ENCODE assay signal across 1 cellular context in the genomic region with DNA sequence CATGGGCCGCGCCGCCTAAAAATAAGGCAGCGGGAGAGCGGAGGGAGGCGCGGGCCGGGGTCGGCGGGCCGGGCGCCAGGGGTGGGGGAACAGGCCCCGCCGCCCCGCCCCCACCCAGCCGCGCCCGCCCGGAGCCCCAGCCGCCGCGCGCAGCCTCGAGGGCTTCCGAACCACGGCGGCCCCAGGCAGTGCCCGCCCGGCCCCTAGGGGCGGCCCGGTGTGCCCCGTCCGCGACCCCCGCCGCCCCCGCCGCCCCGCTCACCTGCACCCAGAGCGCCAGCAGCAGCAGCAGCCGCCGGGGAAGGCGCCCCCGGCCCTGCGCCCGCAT.
TF ChIP-seq lines count a peak whose summit lies in the region.

No MANE protein-coding gene starts in this region.

TF ChIP-seq in endothelial cell of umbilical vein, 7 proteins besides CTCF, POLR2A, EP300 and RAD21 (continued from another document):
- TF ChIP-seq FOS (IDR thresholded peaks at IDR 0.05; ENCODE audit: borderline replicate concordance, insufficient read depth, low read length): no peak
- TF ChIP-seq, protein P1, sequence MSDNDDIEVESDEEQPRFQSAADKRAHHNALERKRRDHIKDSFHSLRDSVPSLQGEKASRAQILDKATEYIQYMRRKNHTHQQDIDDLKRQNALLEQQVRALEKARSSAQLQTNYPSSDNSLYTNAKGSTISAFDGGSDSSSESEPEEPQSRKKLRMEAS (IDR thresholded peaks at IDR 0.05; ENCODE audit: insufficient read depth, insufficient read length): no peak
- no peak for TF ChIP-seq POLR2AphosphoS5 (IDR thresholded peaks at IDR 0.05; ENCODE audit: insufficient read depth, low read depth, low read length)
